32 cellular contexts compared by ENCODE assay signal in genomic region chr16:23160574-23160973, GRCh38. TPM values are rescaled to one million over a fixed set of nuclear protein-coding genes. Genes with fewer than 3 reads are reported as not detected.
"Had no signal": no experiment of that assay in that cellular context is flagged by ENCODE, and none has a peak within 500 bp of the region (broad histone marks: within the 10 kb centered on the region; RNA-seq: fewer than 3 reads in every experiment).

No MANE protein-coding gene starts in this region.

- H3K36me3 ChIP-seq: colonic mucosa, gastroesophageal sphincter, heart left ventricle, left lung, neural progenitor cell, prostate gland, right atrium auricular region, thoracic aorta, tibial nerve, upper lobe of left lung, uterus had no signal

- FAIRE-seq: islet of Langerhans had no signal

- H3K27me3 ChIP-seq: colonic mucosa, hepatocyte, neural progenitor cell, right atrium auricular region, upper lobe of left lung, uterus had no signal

- H3K27ac ChIP-seq: colonic mucosa, epithelial cell of prostate, foreskin keratinocyte, gastroesophageal sphincter, heart left ventricle, hepatocyte, left lung, neural progenitor cell, prostate gland, right atrium auricular region, thoracic aorta, tibial nerve, upper lobe of left lung, uterus had no signal

- H3K4me1 ChIP-seq: colonic mucosa, foreskin keratinocyte, gastroesophageal sphincter, heart left ventricle, left lung, neural progenitor cell, prostate gland, right atrium auricular region, tibial nerve, upper lobe of left lung, uterus had no signal

- H3K9ac ChIP-seq: neural progenitor cell had no signal

- H3K4me2 ChIP-seq: hepatocyte, neural progenitor cell had no signal

- H2AFZ ChIP-seq: hepatocyte, neural progenitor cell had no signal

- ATAC-seq: esophagus mucosa; foreskin keratinocyte; gastroesophageal sphincter; heart left ventricle; left cardiac atrium; left lung; mucosa of descending colon; naive thymus-derived CD4-positive, alpha-beta T cell; sciatic nerve; stimulated activated memory B cell treated with anti-CD40 and anti-IgM and Interleukin-4, amounts not matched to agents 10 μg/mL and 1 μg/mL and 100 μg/mL, for 72 hours; stimulated activated naive CD8-positive, alpha-beta T cell treated with anti-CD3 and anti-CD28 coated beads, Interleukin-15, Interleukin-2, amounts not matched to agents 100 U/mL and 50 U/mL, for 24 hours had no signal

- DNase-seq: colonic mucosa; effector CD8-positive, alpha-beta T cell; endodermal cell; foreskin keratinocyte; heart left ventricle; left cardiac atrium; left lung; mesenchymal stem cell; mucosa of descending colon; naive thymus-derived CD4-positive, alpha-beta T cell; stimulated activated CD4-positive, alpha-beta T cell treated with anti-CD3 and anti-CD28 coated beads, Interleukin-2, amount 100 ng/mL, for 24 hours; stimulated activated CD4-positive, alpha-beta T cell treated with anti-CD3 and anti-CD28 coated beads, Interleukin-4, amount 100 ng/mL, for 24 hours; stimulated activated naive CD8-positive, alpha-beta T cell treated with anti-CD3 and anti-CD28 coated beads, Interleukin-15, Interleukin-2, amounts not matched to agents 100 U/mL and 50 U/mL, for 24 hours; substantia nigra; upper lobe of left lung; uterus had no signal

- H3K4me3 ChIP-seq: colonic mucosa, gastroesophageal sphincter, heart left ventricle, hepatocyte, left lung, mucosa of descending colon, neural progenitor cell, prostate gland, right atrium auricular region, thoracic aorta, tibial nerve, upper lobe of left lung, uterus had no signal

- H3K79me2 ChIP-seq: hepatocyte had no signal

- H3K9me3 ChIP-seq: colonic mucosa, gastroesophageal sphincter, left lung, mucosa of descending colon, prostate gland, thoracic aorta, tibial nerve, upper lobe of left lung, uterus had no signal

RNA-seq across cellular contexts. Expression of gene SCNN1G, which starts 22.0 kb away (rescaled TPM):
- total RNA-seq: foreskin keratinocyte; kidney epithelial cell; mesothelial cell of epicardium; naive thymus-derived CD4-positive, alpha-beta T cell; osteoblast; right atrium auricular region; sciatic nerve; skeletal muscle tissue; thoracic aorta had no signal
- polyA plus RNA-seq: naive thymus-derived CD4-positive, alpha-beta T cell had no signal
